ENCODE assay signal across 1 cellular context in the genomic region with DNA sequence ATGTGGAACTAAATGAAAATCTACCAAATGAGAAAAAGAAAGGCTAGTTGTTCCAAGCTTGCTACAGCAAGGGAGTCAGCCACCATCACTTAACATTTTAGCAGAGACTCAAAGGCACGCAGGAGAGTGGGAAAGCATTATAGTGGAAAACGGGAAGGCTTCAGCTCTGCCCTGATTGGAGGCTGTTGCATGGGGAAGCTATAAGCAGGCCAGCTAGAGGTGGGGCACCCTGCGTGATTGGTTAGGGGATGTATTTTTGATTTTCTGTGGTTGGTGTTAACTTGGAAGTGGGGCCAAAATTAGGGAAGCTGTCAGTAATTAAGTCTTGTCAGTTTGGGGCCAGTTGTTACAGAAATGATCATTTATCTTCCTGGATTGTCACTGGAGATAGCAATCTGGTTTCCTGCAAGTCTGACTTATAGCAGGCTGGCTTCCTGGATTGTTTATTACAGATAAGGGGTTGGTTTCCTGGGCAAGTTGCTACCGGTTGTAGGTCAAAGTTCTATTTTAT.
TF ChIP-seq lines count a peak whose summit lies in the region.

No MANE protein-coding gene starts in this region.

TF ChIP-seq in GM23338, 12 proteins besides CTCF, POLR2A, EP300 and RAD21 (continued from another document):
- TF ChIP-seq, protein P1, sequence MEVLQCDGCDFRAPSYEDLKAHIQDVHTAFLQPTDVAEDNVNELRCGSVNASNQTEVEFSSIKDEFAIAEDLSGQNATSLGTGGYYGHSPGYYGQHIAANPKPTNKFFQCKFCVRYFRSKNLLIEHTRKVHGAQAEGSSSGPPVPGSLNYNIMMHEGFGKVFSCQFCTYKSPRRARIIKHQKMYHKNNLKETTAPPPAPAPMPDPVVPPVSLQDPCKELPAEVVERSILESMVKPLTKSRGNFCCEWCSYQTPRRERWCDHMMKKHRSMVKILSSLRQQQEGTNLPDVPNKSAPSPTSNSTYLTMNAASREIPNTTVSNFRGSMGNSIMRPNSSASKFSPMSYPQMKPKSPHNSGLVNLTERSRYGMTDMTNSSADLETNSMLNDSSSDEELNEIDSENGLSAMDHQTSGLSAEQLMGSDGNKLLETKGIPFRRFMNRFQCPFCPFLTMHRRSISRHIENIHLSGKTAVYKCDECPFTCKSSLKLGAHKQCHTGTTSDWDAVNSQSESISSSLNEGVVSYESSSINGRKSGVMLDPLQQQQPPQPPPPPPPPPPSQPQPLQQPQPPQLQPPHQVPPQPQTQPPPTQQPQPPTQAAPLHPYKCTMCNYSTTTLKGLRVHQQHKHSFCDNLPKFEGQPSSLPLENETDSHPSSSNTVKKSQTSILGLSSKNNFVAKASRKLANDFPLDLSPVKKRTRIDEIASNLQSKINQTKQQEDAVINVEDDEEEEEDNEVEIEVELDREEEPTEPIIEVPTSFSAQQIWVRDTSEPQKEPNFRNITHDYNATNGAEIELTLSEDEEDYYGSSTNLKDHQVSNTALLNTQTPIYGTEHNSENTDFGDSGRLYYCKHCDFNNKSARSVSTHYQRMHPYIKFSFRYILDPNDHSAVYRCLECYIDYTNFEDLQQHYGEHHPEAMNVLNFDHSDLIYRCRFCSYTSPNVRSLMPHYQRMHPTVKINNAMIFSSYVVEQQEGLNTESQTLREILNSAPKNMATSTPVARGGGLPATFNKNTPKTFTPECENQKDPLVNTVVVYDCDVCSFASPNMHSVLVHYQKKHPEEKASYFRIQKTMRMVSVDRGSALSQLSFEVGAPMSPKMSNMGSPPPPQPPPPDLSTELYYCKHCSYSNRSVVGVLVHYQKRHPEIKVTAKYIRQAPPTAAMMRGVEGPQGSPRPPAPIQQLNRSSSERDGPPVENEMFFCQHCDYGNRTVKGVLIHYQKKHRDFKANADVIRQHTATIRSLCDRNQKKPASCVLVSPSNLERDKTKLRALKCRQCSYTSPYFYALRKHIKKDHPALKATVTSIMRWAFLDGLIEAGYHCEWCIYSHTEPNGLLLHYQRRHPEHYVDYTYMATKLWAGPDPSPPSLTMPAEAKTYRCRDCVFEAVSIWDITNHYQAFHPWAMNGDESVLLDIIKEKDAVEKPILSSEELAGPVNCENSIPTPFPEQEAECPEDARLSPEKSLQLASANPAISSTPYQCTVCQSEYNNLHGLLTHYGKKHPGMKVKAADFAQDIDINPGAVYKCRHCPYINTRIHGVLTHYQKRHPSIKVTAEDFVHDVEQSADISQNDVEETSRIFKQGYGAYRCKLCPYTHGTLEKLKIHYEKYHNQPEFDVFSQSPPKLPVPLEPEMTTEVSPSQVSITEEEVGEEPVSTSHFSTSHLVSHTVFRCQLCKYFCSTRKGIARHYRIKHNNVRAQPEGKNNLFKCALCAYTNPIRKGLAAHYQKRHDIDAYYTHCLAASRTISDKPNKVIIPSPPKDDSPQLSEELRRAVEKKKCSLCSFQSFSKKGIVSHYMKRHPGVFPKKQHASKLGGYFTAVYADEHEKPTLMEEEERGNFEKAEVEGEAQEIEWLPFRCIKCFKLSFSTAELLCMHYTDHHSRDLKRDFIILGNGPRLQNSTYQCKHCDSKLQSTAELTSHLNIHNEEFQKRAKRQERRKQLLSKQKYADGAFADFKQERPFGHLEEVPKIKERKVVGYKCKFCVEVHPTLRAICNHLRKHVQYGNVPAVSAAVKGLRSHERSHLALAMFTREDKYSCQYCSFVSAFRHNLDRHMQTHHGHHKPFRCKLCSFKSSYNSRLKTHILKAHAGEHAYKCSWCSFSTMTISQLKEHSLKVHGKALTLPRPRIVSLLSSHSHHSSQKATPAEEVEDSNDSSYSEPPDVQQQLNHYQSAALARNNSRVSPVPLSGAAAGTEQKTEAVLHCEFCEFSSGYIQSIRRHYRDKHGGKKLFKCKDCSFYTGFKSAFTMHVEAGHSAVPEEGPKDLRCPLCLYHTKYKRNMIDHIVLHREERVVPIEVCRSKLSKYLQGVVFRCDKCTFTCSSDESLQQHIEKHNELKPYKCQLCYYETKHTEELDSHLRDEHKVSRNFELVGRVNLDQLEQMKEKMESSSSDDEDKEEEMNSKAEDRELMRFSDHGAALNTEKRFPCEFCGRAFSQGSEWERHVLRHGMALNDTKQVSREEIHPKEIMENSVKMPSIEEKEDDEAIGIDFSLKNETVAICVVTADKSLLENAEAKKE (CRISPR knock-in tag; IDR thresholded peaks at IDR 0.05): no peak
- TF ChIP-seq POLR2AphosphoS5 (IDR thresholded peaks at IDR 0.05; ENCODE audit: low read depth) (no peak), NANOG (IDR thresholded peaks at IDR 0.05; ENCODE audit: borderline replicate concordance) (no peak), CREB1 (CRISPR knock-in tag; IDR thresholded peaks at IDR 0.05; ENCODE audit: low read depth) (no peak)
